8 cellular contexts compared by ENCODE assay signal in genomic region chr6:15299430-15300131, GRCh38. TPM values are rescaled to one million over a fixed set of nuclear protein-coding genes. Genes with fewer than 3 reads are reported as not detected.
DNase-seq lines count a peak whose midpoint lies in the region; ATAC-seq and TF ChIP-seq lines count a peak whose summit lies in the region.

No MANE protein-coding gene starts in this region.

- H3K27me3 ChIP-seq in OCI-LY1 (ENCODE audit: insufficient read depth, low read length) (no peaks in the 10 kb centered on the region), brain microvascular endothelial cell (replicated peaks) (no peaks in the 10 kb centered on the region), psoas muscle (ENCODE audit: insufficient read depth in 3 of 3, low read length in 2 of 3) (no peaks in the 10 kb centered on the region), SJCRH30 (no peaks in the 10 kb centered on the region)

- peaks cover 10% of the 10 kb centered on the region for H3K4me1 ChIP-seq in OCI-LY1 (ENCODE audit: insufficient read depth, low read length, severe bottlenecking)
- peaks cover 40% of the 10 kb centered on the region for H3K4me1 ChIP-seq in psoas muscle
- no peaks in the 10 kb centered on the region; the same call in 1 of the 2 replicates for H3K4me1 ChIP-seq in SJCRH30

- peak; percentile 29 to 38 for DNase-seq in stimulated activated CD4-positive, alpha-beta T cell treated with anti-CD3 and anti-CD28 coated beads, Interleukin-2, amount 100 ng/mL, for 24 hours
- DNase-seq in stimulated activated CD4-positive, alpha-beta T cell treated with anti-CD3 and anti-CD28 coated beads, Interleukin-2, amount 100 ng/mL, for 48 hours, result no peak
- DNase-seq in brain microvascular endothelial cell, result no peak
- DNase-seq in psoas muscle, result peak; percentile 35 to 63
- no peak for DNase-seq in SJCRH30
- no peak for DNase-seq in NCI-H2081 (lab: John Stamatoyannopoulos, UW)

- no peak overlapping the region for H3K4me3 ChIP-seq in OCI-LY1 (ENCODE audit: low read depth, low read length, poor library complexity, severe bottlenecking)
- no peak overlapping the region for H3K4me3 ChIP-seq in brain microvascular endothelial cell (ENCODE audit: low read depth, low read length)
- H3K4me3 ChIP-seq in psoas muscle, result no peak overlapping the region
- H3K4me3 ChIP-seq in SJCRH30, result no peak overlapping the region

- H3K4me2 ChIP-seq in OCI-LY1 (ENCODE audit: low read length), result 0 out of 2 replicates have a peak overlapping the region, but pooled peaks have one; percentile 19

- no peaks in the 10 kb centered on the region for H3K79me2 ChIP-seq in OCI-LY1 (ENCODE audit: insufficient read depth, low read length)

- peak; percentile 74 for ATAC-seq in HG02938 (IDR thresholded peaks at IDR 0.05; ENCODE audit: unreplicated experiment)
- ATAC-seq in psoas muscle, result peak in 2 of 4 donors; percentile 24 to 51

- H3K36me3 ChIP-seq in OCI-LY1 (ENCODE audit: insufficient read depth, low read length), result no peaks in the 10 kb centered on the region
- H3K36me3 ChIP-seq in brain microvascular endothelial cell (replicated peaks), result no peaks in the 10 kb centered on the region
- no peaks in the 10 kb centered on the region for H3K36me3 ChIP-seq in psoas muscle (ENCODE audit: insufficient read depth in 1 of 2, low read depth in 1 of 2)
- H3K36me3 ChIP-seq in SJCRH30, result no peaks in the 10 kb centered on the region

- no peak overlapping the region for H2AFZ ChIP-seq in OCI-LY1 (ENCODE audit: low read length)

- H3K9me3 ChIP-seq in OCI-LY1 (ENCODE audit: low read length), result no peaks in the 10 kb centered on the region
- H3K9me3 ChIP-seq in psoas muscle, result no peaks in the 10 kb centered on the region
- no peaks in the 10 kb centered on the region for H3K9me3 ChIP-seq in SJCRH30 (replicated peaks)

- no peak overlapping the region for H3K9ac ChIP-seq in OCI-LY1 (ENCODE audit: low read length)

- WGBS in psoas muscle, 3 donors, result 80 to 85% (median 84%) methylated on average over 8 of the region's 8 CpGs

- in situ Hi-C loops in brain microvascular endothelial cell (cut with HindIII; ENCODE audit: low pct_ligation_motif_present, low sequenced_read_pairs), result no loop called here

- peaks cover 3% of the 10 kb centered on the region; the same call in 1 of the 2 replicates for H4K20me1 ChIP-seq in OCI-LY1 (ENCODE audit: insufficient read depth, low read length)

- H3F3A ChIP-seq in OCI-LY1 (ENCODE audit: insufficient read depth, low read length), result no peaks in the 10 kb centered on the region

- no peaks in the 10 kb centered on the region for H3K9me2 ChIP-seq in OCI-LY1 (ENCODE audit: low read depth, low read length)

- intact Hi-C loops in psoas muscle (cut with DNase I), result no loop called here

- TF ChIP-seq CTCF in OCI-LY1 (IDR thresholded peaks at IDR 0.05; ENCODE audit: low read length) (no peak), brain microvascular endothelial cell (IDR thresholded peaks at IDR 0.05; ENCODE audit: low read depth, low read length, missing control alignments) (no peak), psoas muscle (IDR thresholded peaks at IDR 0.05) (no peak)

- H3K27ac ChIP-seq in OCI-LY1 (ENCODE audit: low read depth, low read length, poor library complexity, severe bottlenecking), result no peak overlapping the region
- peak overlapping the region; percentile 38 for H3K27ac ChIP-seq in brain microvascular endothelial cell
- H3K27ac ChIP-seq in psoas muscle, result peak overlapping the region; percentile 12
- H3K27ac ChIP-seq in SJCRH30, result no peak overlapping the region

RNA-seq across cellular contexts. Expression of gene JARID2, which starts 53.7 kb away (rescaled TPM):
- total RNA-seq in psoas muscle, result 10 to 100 TPM in 1 of 4 donors, 1 to 10 TPM in 3; 2.8 to 16.1 (median 7.2) TPM
- 1 to 10 TPM; 1.1 to 4.9 (median 4.9) TPM for polyA plus RNA-seq in psoas muscle
- total RNA-seq in SJCRH30 (2014; rRNA removed; shearing (Covaris generic)), result 17.2 and 18.5 TPM in 2 replicates

Comparison
In these comparisons a context has a peak if more than half of its experiments do, and no peak if none do; other contexts are left out.
1. DNase-seq: peak in stimulated activated CD4-positive, alpha-beta T cell treated with anti-CD3 and anti-CD28 coated beads, Interleukin-2, amount 100 ng/mL, for 24 hours (2 of 2) and psoas muscle (2 of 2); none in stimulated activated CD4-positive, alpha-beta T cell treated with anti-CD3 and anti-CD28 coated beads, Interleukin-2, amount 100 ng/mL, for 48 hours (0 of 2), brain microvascular endothelial cell (single experiment), SJCRH30 (0 of 2) and NCI-H2081 (0 of 2).
2. H3K27ac ChIP-seq: peak in brain microvascular endothelial cell (single experiment) and psoas muscle (single experiment); none in OCI-LY1 (single experiment) and SJCRH30 (single experiment).